In the genomic region with DNA sequence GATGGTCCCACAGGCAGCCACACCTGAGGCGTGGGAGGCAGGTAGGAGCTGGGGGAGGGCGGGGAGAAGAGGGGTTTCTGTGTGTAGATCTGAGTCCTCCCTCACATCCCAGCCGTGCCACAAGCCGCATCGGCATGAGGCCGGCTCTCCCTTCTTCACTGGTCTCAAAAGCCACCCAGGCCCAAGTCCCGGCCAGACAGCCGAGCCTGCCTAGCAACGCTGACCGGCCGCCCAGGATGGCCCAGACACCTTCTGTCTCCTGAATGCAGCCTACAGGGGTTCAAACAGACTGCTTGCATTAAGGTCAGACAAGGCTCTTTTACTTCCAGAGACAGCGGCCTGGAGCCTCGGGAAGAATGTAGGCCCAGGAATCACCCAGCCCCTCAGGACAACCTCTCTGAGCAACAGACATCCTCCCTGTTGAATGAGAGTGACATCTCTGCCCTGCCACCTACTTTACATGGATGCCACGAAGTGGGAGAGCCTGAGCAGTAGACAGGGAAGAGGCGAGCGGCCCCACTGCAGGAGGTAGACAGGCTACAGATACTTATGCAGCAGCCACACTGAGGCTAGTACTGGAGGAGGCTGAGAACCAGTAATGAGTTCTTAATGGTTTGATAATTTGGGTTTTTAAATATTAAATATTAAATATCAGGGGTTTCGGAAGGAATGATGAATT, we compare ENCODE assay signal across 10 cellular contexts.
"Had no signal": no experiment of that assay in that cellular context is flagged by ENCODE, and none has a peak within 500 bp of the region (broad histone marks: within the 10 kb centered on the region; RNA-seq: fewer than 3 reads in every experiment).

No MANE protein-coding gene starts in this region.

- H3K4me3 ChIP-seq: gastroesophageal sphincter had no signal

- ATAC-seq: activated CD8-positive, alpha-beta memory T cell treated with anti-CD3 and anti-CD28 coated beads, Interleukin-2, amount 10 ng/mL, durations not matched to agents 7 days and 5 days; gastroesophageal sphincter; natural killer cell treated with Interleukin-12 subunit alpha and Interleukin-12 subunit beta and Interleukin-15 and Interleukin-18, amount 100 ng/mL, for 72 hours; stimulated activated naive CD8-positive, alpha-beta T cell treated with anti-CD3 and anti-CD28 coated beads, Interleukin-15, amount 100 ng/mL, for 72 hours had no signal

- H3K4me3 Mint-ChIP-seq: activated CD8-positive, alpha-beta memory T cell treated with anti-CD3 and anti-CD28 coated beads, Interleukin-2, amount 10 ng/mL, durations not matched to agents 7 days and 5 days; activated naive CD4-positive, alpha-beta T cell treated with anti-CD3 and anti-CD28 coated beads for 36 hours; natural killer cell treated with Interleukin-12 subunit alpha and Interleukin-12 subunit beta and Interleukin-15 and Interleukin-18, amount 100 ng/mL, for 72 hours had no signal

- DNase-seq: activated CD4-positive, alpha-beta T cell treated with anti-CD3 and anti-CD28 coated beads for 48 hours; activated CD8-positive, alpha-beta memory T cell treated with anti-CD3 and anti-CD28 coated beads, Interleukin-2, amount 10 ng/mL, durations not matched to agents 7 days and 5 days; activated naive CD4-positive, alpha-beta T cell treated with anti-CD3 and anti-CD28 coated beads for 36 hours; cortex of kidney; effector memory CD4-positive, alpha-beta T cell; SK-N-SH; stimulated activated CD4-positive, alpha-beta T cell treated with anti-CD3 and anti-CD28 coated beads, Interleukin-4, amount 100 ng/mL, for 24 hours; stimulated activated naive CD8-positive, alpha-beta T cell treated with anti-CD3 and anti-CD28 coated beads, Interleukin-15, amount 100 ng/mL, for 72 hours had no signal

- H3K27me3 Mint-ChIP-seq: activated CD8-positive, alpha-beta memory T cell treated with anti-CD3 and anti-CD28 coated beads, Interleukin-2, amount 10 ng/mL, durations not matched to agents 7 days and 5 days; natural killer cell treated with Interleukin-12 subunit alpha and Interleukin-12 subunit beta and Interleukin-15 and Interleukin-18, amount 100 ng/mL, for 72 hours; stimulated activated naive CD8-positive, alpha-beta T cell treated with anti-CD3 and anti-CD28 coated beads, Interleukin-15, amount 100 ng/mL, for 72 hours had no signal

- H3K9me3 ChIP-seq: gastroesophageal sphincter, SK-N-SH had no signal

- H3K27me3 ChIP-seq: gastroesophageal sphincter had no signal

- H3K27ac Mint-ChIP-seq: activated CD8-positive, alpha-beta memory T cell treated with anti-CD3 and anti-CD28 coated beads, Interleukin-2, amount 10 ng/mL, durations not matched to agents 7 days and 5 days; activated naive CD4-positive, alpha-beta T cell treated with anti-CD3 and anti-CD28 coated beads for 36 hours had no signal

- H3K9me3 Mint-ChIP-seq: activated naive CD4-positive, alpha-beta T cell treated with anti-CD3 and anti-CD28 coated beads for 36 hours; natural killer cell treated with Interleukin-12 subunit alpha and Interleukin-12 subunit beta and Interleukin-15 and Interleukin-18, amount 100 ng/mL, for 72 hours; stimulated activated naive CD8-positive, alpha-beta T cell treated with anti-CD3 and anti-CD28 coated beads, Interleukin-15, amount 100 ng/mL, for 72 hours had no signal
